In genomic region chr11:110645253-110645652, GRCh38 we compare ENCODE assay signal across 16 cellular contexts.
A peak's percentile ranks its signal among the peaks of the same experiment; 100 is the strongest.
DNase-seq lines count a peak whose midpoint lies in the region; ATAC-seq and TF ChIP-seq lines count a peak whose summit lies in the region.
"Had no signal": no experiment of that assay in that cellular context is flagged by ENCODE, and none has a peak within 500 bp of the region (broad histone marks: within the 10 kb centered on the region; RNA-seq: fewer than 3 reads in every experiment).

No MANE protein-coding gene starts in this region.

- H3K36me3 Mint-ChIP-seq in activated CD4-positive, alpha-beta T cell treated with anti-CD3 and anti-CD28 coated beads for 36 hours (ENCODE audit: low read depth) = no peaks in the 10 kb centered on the region
- no peaks in the 10 kb centered on the region for H3K36me3 Mint-ChIP-seq in stimulated activated effector memory CD8-positive, alpha-beta T cell treated with anti-CD3 and anti-CD28 coated beads, Interleukin-12 subunit alpha, Interleukin-12 subunit beta, amount 100 ng/mL, for 72 hours

- no peak overlapping the region for H3K27ac Mint-ChIP-seq in activated CD4-positive, alpha-beta T cell treated with anti-CD3 and anti-CD28 coated beads for 36 hours
- no peak overlapping the region for H3K27ac Mint-ChIP-seq in stimulated activated effector memory CD8-positive, alpha-beta T cell treated with anti-CD3 and anti-CD28 coated beads, Interleukin-12 subunit alpha, Interleukin-12 subunit beta, amount 100 ng/mL, for 72 hours
- H3K27ac Mint-ChIP-seq: CD4-positive, alpha-beta T cell; H9 had no signal

- no peak for TF ChIP-seq CTCF in esophagus squamous epithelium (IDR thresholded peaks at IDR 0.05)

- no peaks in the 10 kb centered on the region for H3K27me3 ChIP-seq in esophagus squamous epithelium

- POLR2A ChIA-PET in activated CD4-positive, alpha-beta T cell treated with anti-CD3 and anti-CD28 coated beads for 36 hours (lab: Charles Lee) = no interaction called here

- H3K36me3 ChIP-seq in esophagus squamous epithelium = no peaks in the 10 kb centered on the region

- no peaks in the 10 kb centered on the region for H3K9me3 ChIP-seq in esophagus squamous epithelium
- H3K9me3 ChIP-seq: A549, Caco-2 had no signal

- H3K4me1 ChIP-seq in esophagus squamous epithelium = no peaks in the 10 kb centered on the region
- H3K4me1 ChIP-seq: A549, Caco-2 had no signal

- CTCF ChIA-PET in activated CD4-positive, alpha-beta T cell treated with anti-CD3 and anti-CD28 coated beads for 36 hours (lab: Charles Lee) = no interaction called here

- H3K4me1 Mint-ChIP-seq in activated CD4-positive, alpha-beta T cell treated with anti-CD3 and anti-CD28 coated beads for 36 hours = no peaks in the 10 kb centered on the region
- no peaks in the 10 kb centered on the region for H3K4me1 Mint-ChIP-seq in stimulated activated effector memory CD8-positive, alpha-beta T cell treated with anti-CD3 and anti-CD28 coated beads, Interleukin-12 subunit alpha, Interleukin-12 subunit beta, amount 100 ng/mL, for 72 hours
- H3K4me1 Mint-ChIP-seq: H9 had no signal

- H3K9me3 Mint-ChIP-seq in activated CD4-positive, alpha-beta T cell treated with anti-CD3 and anti-CD28 coated beads for 36 hours (ENCODE audit: low read depth) = no peaks in the 10 kb centered on the region
- H3K9me3 Mint-ChIP-seq in stimulated activated effector memory CD8-positive, alpha-beta T cell treated with anti-CD3 and anti-CD28 coated beads, Interleukin-12 subunit alpha, Interleukin-12 subunit beta, amount 100 ng/mL, for 72 hours = peaks cover 4% of the 10 kb centered on the region
- H3K9me3 Mint-ChIP-seq: H9 had no signal

- intact Hi-C loops in activated CD4-positive, alpha-beta T cell treated with anti-CD3 and anti-CD28 coated beads for 36 hours (cut with DNase I, micrococcal nuclease) = no loop called here
- intact Hi-C loops in Right ventricle myocardium superior (cut with DNase I) = no loop called here
- intact Hi-C loops in esophagus squamous epithelium (cut with DNase I) = no loop called here

- WGBS in esophagus squamous epithelium, 2 donors = 60 to 100% methylated on average over 1 to 2 of the region's 2 CpGs

- no peak for DNase-seq in activated CD4-positive, alpha-beta T cell treated with anti-CD3 and anti-CD28 coated beads for 36 hours
- no peak for DNase-seq in activated CD4-positive, alpha-beta T cell treated with anti-CD3 and anti-CD28 coated beads for 1 hour
- DNase-seq in Jurkat, Clone E6-1 (ENCODE audit: low read depth, low spot score) = peak; percentile 6
- DNase-seq in OCI-M1 (lab: John Stamatoyannopoulos, UW) (peak; percentile 29), Right ventricle myocardium superior (no peak), esophagus squamous epithelium (lab: John Stamatoyannopoulos, UW) (no peak)
- no peak for DNase-seq in stimulated activated effector memory CD8-positive, alpha-beta T cell treated with anti-CD3 and anti-CD28 coated beads, Interleukin-12 subunit alpha, Interleukin-12 subunit beta, amount 100 ng/mL, for 72 hours (ENCODE audit: low spot score in 2 of 2)
- DNase-seq: AML-193; Caco-2; CD4-positive, alpha-beta T cell; H9 had no signal

- no peak overlapping the region for H3K4me3 Mint-ChIP-seq in activated CD4-positive, alpha-beta T cell treated with anti-CD3 and anti-CD28 coated beads for 36 hours
- H3K4me3 Mint-ChIP-seq in stimulated activated effector memory CD8-positive, alpha-beta T cell treated with anti-CD3 and anti-CD28 coated beads, Interleukin-12 subunit alpha, Interleukin-12 subunit beta, amount 100 ng/mL, for 72 hours = no peak overlapping the region
- H3K4me3 Mint-ChIP-seq: CD4-positive, alpha-beta T cell; H9 had no signal

- no peak overlapping the region for H3K27ac ChIP-seq in esophagus squamous epithelium
- H3K27ac ChIP-seq: 22Rv1, A549, C4-2B had no signal

- ATAC-seq in activated CD4-positive, alpha-beta T cell treated with anti-CD3 and anti-CD28 coated beads for 36 hours = peak; percentile 42
- ATAC-seq in stimulated activated effector memory CD8-positive, alpha-beta T cell treated with anti-CD3 and anti-CD28 coated beads, Interleukin-12 subunit alpha, Interleukin-12 subunit beta, amount 100 ng/mL, for 72 hours = peak; percentile 52
- no peak for ATAC-seq in Right ventricle myocardium superior (ENCODE audit: poor library complexity)
- ATAC-seq in GM21737 (IDR thresholded peaks at IDR 0.05; ENCODE audit: unreplicated experiment) = no peak
- ATAC-seq: A549, HepG2 had no signal

- no peak overlapping the region for H3K4me3 ChIP-seq in Jurkat, Clone E6-1 (ENCODE audit: low read length)
- H3K4me3 ChIP-seq in esophagus squamous epithelium = no peak overlapping the region
- H3K4me3 ChIP-seq: A549 had no signal

- TF ChIP-seq POLR2A in esophagus squamous epithelium (IDR thresholded peaks at IDR 0.05) = no peak

- peaks cover 14% of the 10 kb centered on the region for H3K27me3 Mint-ChIP-seq in activated CD4-positive, alpha-beta T cell treated with anti-CD3 and anti-CD28 coated beads for 36 hours

Comparison
In these comparisons a context has a peak if more than half of its experiments do, and no peak if none do; other contexts are left out.
1. ATAC-seq: peak in activated CD4-positive, alpha-beta T cell treated with anti-CD3 and anti-CD28 coated beads for 36 hours (single experiment) and stimulated activated effector memory CD8-positive, alpha-beta T cell treated with anti-CD3 and anti-CD28 coated beads, Interleukin-12 subunit alpha, Interleukin-12 subunit beta, amount 100 ng/mL, for 72 hours (single experiment); none in Right ventricle myocardium superior (single experiment) and GM21737 (single experiment).
2. DNase-seq: peak in Jurkat, Clone E6-1 (single experiment) and OCI-M1 (single experiment); none in activated CD4-positive, alpha-beta T cell treated with anti-CD3 and anti-CD28 coated beads for 36 hours (single experiment), activated CD4-positive, alpha-beta T cell treated with anti-CD3 and anti-CD28 coated beads for 1 hour (single experiment), stimulated activated effector memory CD8-positive, alpha-beta T cell treated with anti-CD3 and anti-CD28 coated beads, Interleukin-12 subunit alpha, Interleukin-12 subunit beta, amount 100 ng/mL, for 72 hours (0 of 2), Right ventricle myocardium superior (single experiment) and esophagus squamous epithelium (single experiment).